Comparison of ENCODE assay signal across 1 cellular context in genomic region chr14:23358042-23358441, GRCh38.
TF ChIP-seq lines count a peak whose summit lies in the region.

No MANE protein-coding gene starts in this region.

TF ChIP-seq in HepG2, 621 proteins besides CTCF, POLR2A, EP300 and RAD21:
- TF ChIP-seq ZNF556 (CRISPR knock-in tag; IDR thresholded peaks at IDR 0.05; ENCODE audit: borderline replicate concordance) (0 out of 2 replicates have a peak, but pooled peaks have one; percentile 2), CC2D1A (CRISPR knock-in tag; IDR thresholded peaks at IDR 0.05) (0 out of 2 replicates have a peak, but pooled peaks have one; percentile 29), KDM2A (CRISPR knock-in tag; IDR thresholded peaks at IDR 0.05; ENCODE audit: borderline replicate concordance, low read depth) (no peak), HOXA7 (CRISPR knock-in tag; IDR thresholded peaks at IDR 0.05) (0 out of 2 replicates have a peak, but pooled peaks have one; percentile 54)
